Comparison of ENCODE assay signal across 8 cellular contexts in the genomic region with DNA sequence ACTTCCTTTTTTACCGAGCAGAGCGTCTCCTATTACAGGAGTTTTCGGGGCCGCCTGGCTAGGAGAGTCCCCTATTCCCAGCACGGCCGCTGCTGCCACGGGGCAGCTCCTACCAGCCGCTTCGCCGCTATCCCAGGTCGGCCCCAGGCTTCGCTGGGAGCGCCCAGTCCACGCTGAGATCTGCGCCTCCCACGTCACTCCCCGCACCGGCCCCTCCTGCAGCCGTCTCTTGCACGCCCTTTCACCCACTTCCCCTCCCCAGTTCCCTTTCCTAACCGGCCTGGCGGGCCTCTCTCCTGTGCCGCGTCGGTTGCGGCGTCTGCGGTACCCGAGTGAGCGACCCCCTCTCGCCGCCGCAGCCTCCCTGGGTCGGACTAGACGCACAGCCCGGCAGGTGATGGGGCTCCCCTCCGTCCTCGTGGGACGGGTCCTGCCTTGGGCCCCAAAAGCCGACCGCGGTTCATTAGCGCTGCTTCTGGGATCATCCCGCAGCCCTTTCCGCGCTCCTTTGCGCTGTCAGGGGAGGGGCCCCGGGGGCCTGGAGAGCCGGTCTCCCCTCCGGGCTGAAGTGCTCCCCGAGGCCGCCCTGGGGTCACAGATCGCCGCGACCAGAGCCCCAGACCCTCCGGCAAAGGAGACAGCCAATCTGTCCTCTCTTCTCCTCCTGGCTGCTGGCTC.
DNase-seq lines count a peak whose midpoint lies in the region; ATAC-seq lines count a peak whose summit lies in the region.

No MANE protein-coding gene starts in this region.

- peaks cover 0 to 1% (median 0%) of the 10 kb centered on the region in 3 donors for H3K27me3 ChIP-seq in skeletal muscle tissue (ENCODE audit: control insufficient read depth in 3 of 3, insufficient read depth in 3 of 3, low read length in 3 of 3)

- peak; percentile 39 for ATAC-seq in GM21825 (IDR thresholded peaks at IDR 0.05; ENCODE audit: unreplicated experiment)

- peak overlapping the region; percentile 62 to 76 (median 67) for H3K4me3 ChIP-seq in skeletal muscle tissue (ENCODE audit: low read length in 3 of 3)

- DNase-seq in DMS53 (lab: John Stamatoyannopoulos, UW): peak; percentile 86
- DNase-seq in NCI-H460 (ENCODE audit: extremely low read depth, low read depth): peak; percentile 67
- DNase-seq in activated CD8-positive, alpha-beta memory T cell treated with anti-CD3 and anti-CD28 coated beads, Interleukin-2, amount 50 U/mL, for 4 hours: peak; percentile 65
- peak; percentile 83 for DNase-seq in germinal center (ENCODE audit: low spot score)
- DNase-seq in dermis blood vessel endothelial cell: no peak
- no peak for DNase-seq in NCI-H128 (lab: John Stamatoyannopoulos, UW; ENCODE audit: unreplicated experiment)

- H3K36me3 ChIP-seq in skeletal muscle tissue (ENCODE audit: control insufficient read depth in 3 of 3, insufficient read depth in 3 of 3, low read length in 3 of 3): no peaks in the 10 kb centered on the region

- H3K9me3 ChIP-seq in skeletal muscle tissue (ENCODE audit: control insufficient read depth in 3 of 3, low read length in 3 of 3): no peaks in the 10 kb centered on the region

- H3K4me1 ChIP-seq in skeletal muscle tissue (ENCODE audit: control insufficient read depth in 3 of 3, insufficient read depth in 3 of 3, low read length in 3 of 3): peaks cover 3 to 4% (median 3%) of the 10 kb centered on the region in 3 donors

- peak overlapping the region; percentile 55 to 81 (median 61) for H3K9ac ChIP-seq in skeletal muscle tissue (ENCODE audit: low read depth in 1 of 3, low read length in 3 of 3)

- H3K27ac ChIP-seq in skeletal muscle tissue (ENCODE audit: low read depth, low read length): peak overlapping the region; percentile 64

Comparison
In these comparisons a context has a peak if more than half of its experiments do, and no peak if none do; other contexts are left out.
1. DNase-seq: peak in DMS53 (single experiment), NCI-H460 (single experiment), activated CD8-positive, alpha-beta memory T cell treated with anti-CD3 and anti-CD28 coated beads, Interleukin-2, amount 50 U/mL, for 4 hours (single experiment) and germinal center (single experiment); none in dermis blood vessel endothelial cell (single experiment) and NCI-H128 (single experiment).